In the genomic region with DNA sequence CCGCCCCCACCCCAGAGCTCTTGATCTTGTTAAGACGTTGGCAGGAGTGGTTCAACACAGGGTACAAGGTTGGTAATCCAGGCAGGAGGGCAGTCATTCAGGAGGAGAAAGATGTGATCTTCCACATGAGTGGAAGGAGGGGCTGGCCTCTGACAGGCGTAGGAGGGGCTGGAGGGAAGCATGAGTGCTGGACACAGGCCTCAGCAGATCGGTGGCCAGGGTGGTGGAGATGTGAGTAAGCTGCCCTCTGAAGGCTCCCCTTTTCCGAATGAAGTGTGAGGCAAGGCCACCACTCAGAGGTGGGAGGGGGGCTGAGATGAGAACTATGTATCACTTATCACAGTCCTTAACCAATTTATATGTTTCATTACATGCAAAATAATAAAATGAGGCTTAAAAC, we compare ENCODE assay signal across 20 cellular contexts.
A peak's percentile ranks its signal among the peaks of the same experiment; 100 is the strongest.
DNase-seq lines count a peak whose midpoint lies in the region; ATAC-seq, FAIRE-seq and TF ChIP-seq lines count a peak whose summit lies in the region.
"Had no signal": no experiment of that assay in that cellular context is flagged by ENCODE, and none has a peak within 500 bp of the region (broad histone marks: within the 10 kb centered on the region; RNA-seq: fewer than 3 reads in every experiment).

No MANE protein-coding gene starts in this region.

- no peak for TF ChIP-seq EP300 in K562 (IDR thresholded peaks at IDR 0.05; ENCODE audit: low read length)

- no peaks in the 10 kb centered on the region for H3K9me1 ChIP-seq in K562 (ENCODE audit: control insufficient read depth, insufficient read depth, low read length)

- H3K79me2 ChIP-seq in K562 (ENCODE audit: control insufficient read depth, insufficient read depth, low read length), result no peaks in the 10 kb centered on the region

- H3K4me2 ChIP-seq in K562 (ENCODE audit: insufficient read depth, low read length), result no peak overlapping the region
- H3K4me2 ChIP-seq: BLaER1 had no signal

- no peaks in the 10 kb centered on the region for H3K9me3 ChIP-seq in K562 (replicated peaks; ENCODE audit: control insufficient read depth, insufficient read depth, low read depth, low read length)
- no peaks in the 10 kb centered on the region for H3K9me3 ChIP-seq in tibial artery
- H3K9me3 ChIP-seq: BLaER1 had no signal

- no peak overlapping the region for H3K4me3 Mint-ChIP-seq in type B pancreatic cell
- H3K4me3 Mint-ChIP-seq in activated T-cell treated with anti-CD3 and anti-CD28 coated beads, Interleukin-2, amount 50 U/mL, for 4 hours, result no peak overlapping the region
- H3K4me3 Mint-ChIP-seq: CD14-positive monocyte; CD4-positive, alpha-beta memory T cell had no signal

- H3K4me1 Mint-ChIP-seq in type B pancreatic cell (ENCODE audit: unreplicated experiment), result no peaks in the 10 kb centered on the region
- H3K4me1 Mint-ChIP-seq in activated T-cell treated with anti-CD3 and anti-CD28 coated beads, Interleukin-2, amount 50 U/mL, for 4 hours (ENCODE audit: low read depth), result peaks cover 45% of the 10 kb centered on the region

- no TSS peak for BruUV-seq in K562 (replicated peaks; lab: Mats Ljungman, UMichigan)

- POLR2A ChIA-PET in K562 (lab: Yijun Ruan, JAX), result no interaction called here

- DNase-seq in activated CD8-positive, alpha-beta memory T cell treated with anti-CD3 and anti-CD28 coated beads for 24 hours, result peak; percentile 41
- DNase-seq in activated CD8-positive, alpha-beta memory T cell treated with anti-CD3 and anti-CD28 coated beads, Interleukin-2, amount 50 U/mL, for 48 hours, result no peak
- peak in 1 of 4 experiments; percentile 38 for DNase-seq in K562 (ENCODE audit: extremely low read depth in 1 of 4, low spot score in 3 of 4)
- DNase-seq in islet precursor cell, result peak; percentile 30
- peak; percentile 25 for DNase-seq in type B pancreatic cell (ENCODE audit: extremely low spot score, unreplicated experiment)
- no peak for DNase-seq in tibial artery
- no peak for DNase-seq in activated CD4-positive, alpha-beta T cell treated with anti-CD3 and anti-CD28 coated beads for 4 hours
- no peak for DNase-seq in activated T-cell treated with anti-CD3 and anti-CD28 coated beads, Interleukin-2, amount 50 U/mL, for 4 hours
- DNase-seq: 8988T; CD4-positive, alpha-beta memory T cell; DMS153; DMS79; GDM1; GOT3; H7 had no signal

- TF ChIP-seq RAD21 in K562 (CRISPR knock-in tag; conservative IDR thresholded peaks at IDR 0.05 in 1 of 2, IDR thresholded peaks at IDR 0.05 in 1 of 2), result no peak

- no peak for TF ChIP-seq POLR2A in K562 (conservative IDR thresholded peaks at IDR 0.05)

- H3K27me3 ChIP-seq in K562 (ENCODE audit: control insufficient read depth in 2 of 2, insufficient read depth in 2 of 2, low read length in 2 of 2), result no peaks in the 10 kb centered on the region
- H3K27me3 ChIP-seq in tibial artery, result no peaks in the 10 kb centered on the region
- H3K27me3 ChIP-seq: BLaER1 had no signal

- no peaks in the 10 kb centered on the region for H4K20me1 ChIP-seq in K562 (replicated peaks; ENCODE audit: control insufficient read depth, insufficient read depth, low read length)
- H4K20me1 ChIP-seq: BLaER1 had no signal

- CTCF ChIA-PET in K562 (lab: Yijun Ruan, JAX; ENCODE audit: low intra/inter-chr PET ratio), result no interaction called here

- no peaks in the 10 kb centered on the region for H3K36me3 Mint-ChIP-seq in type B pancreatic cell
- H3K36me3 Mint-ChIP-seq in activated T-cell treated with anti-CD3 and anti-CD28 coated beads, Interleukin-2, amount 50 U/mL, for 4 hours (ENCODE audit: insufficient read depth), result no peaks in the 10 kb centered on the region
- H3K36me3 Mint-ChIP-seq: CD14-positive monocyte had no signal

- peaks cover 14 to 20% of the 10 kb centered on the region in 2 experiments for H3K4me1 ChIP-seq in K562 (replicated peaks in 1 of 2; ENCODE audit: control insufficient read depth in 2 of 2, insufficient read depth in 2 of 2, low read length in 2 of 2)
- no peaks in the 10 kb centered on the region for H3K4me1 ChIP-seq in tibial artery

- peaks cover 3% of the 10 kb centered on the region for H3K27me3 Mint-ChIP-seq in type B pancreatic cell
- H3K27me3 Mint-ChIP-seq in activated T-cell treated with anti-CD3 and anti-CD28 coated beads, Interleukin-2, amount 50 U/mL, for 4 hours (ENCODE audit: low read depth), result peaks cover 2% of the 10 kb centered on the region

- H3K27ac ChIP-seq in K562 (ENCODE audit: extremely low read depth, low read depth, low read length) (no peak overlapping the region), tibial artery (no peak overlapping the region)
- H3K27ac ChIP-seq: BLaER1 had no signal

- 25% methylated on average over 5 of the region's 5 CpGs for WGBS in K562 (ENCODE audit: insufficient coverage, low coverage, missing lambda C conversion rate)

- no peak overlapping the region for H2AFZ ChIP-seq in K562 (ENCODE audit: low read depth, low read length)

- ATAC-seq in K562, result peak; percentile 55; the same call in 2 of the 3 replicates
- ATAC-seq in activated T-cell treated with anti-CD3 and anti-CD28 coated beads, Interleukin-2, amount 50 U/mL, for 4 hours, result no peak
- ATAC-seq: HepG2 had no signal

- no peaks in the 10 kb centered on the region for H3K9me3 Mint-ChIP-seq in type B pancreatic cell
- H3K9me3 Mint-ChIP-seq in activated T-cell treated with anti-CD3 and anti-CD28 coated beads, Interleukin-2, amount 50 U/mL, for 4 hours, result no peaks in the 10 kb centered on the region
- H3K9me3 Mint-ChIP-seq: CD4-positive, alpha-beta memory T cell had no signal

- intact Hi-C loops in K562 (cut with micrococcal nuclease) (no loop called here), tibial artery (cut with DNase I; ENCODE audit: low total_unique reads) (no loop called here)

- no peak for TF ChIP-seq CTCF in K562 (IDR thresholded peaks at IDR 0.05 in 2 of 3, conservative IDR thresholded peaks at IDR 0.05 in 1 of 3; ENCODE audit: insufficient read depth in 2 of 3, low read depth in 1 of 3, low read length in 3 of 3)
- no peak for TF ChIP-seq CTCF in type B pancreatic cell (conservative IDR thresholded peaks at IDR 0.05)
- TF ChIP-seq CTCF in tibial artery (IDR thresholded peaks at IDR 0.05), result no peak

- no peak overlapping the region for H3K4me3 ChIP-seq in K562
- no peak overlapping the region for H3K4me3 ChIP-seq in tibial artery
- H3K4me3 ChIP-seq: BLaER1 had no signal

- no peak overlapping the region for H3K27ac Mint-ChIP-seq in type B pancreatic cell

- no peak for FAIRE-seq in K562 (lab: Jason Lieb, UNC)
- FAIRE-seq: GM12892, GM18507, HepG2 had no signal

- in situ Hi-C loops in K562 (cut with MboI), result no loop called here

- H3K36me3 ChIP-seq in K562 (ENCODE audit: control insufficient read depth, insufficient read depth, low read length) (no peaks in the 10 kb centered on the region), tibial artery (no peaks in the 10 kb centered on the region)
- H3K36me3 ChIP-seq: BLaER1 had no signal

- H3K9ac ChIP-seq in K562 (ENCODE audit: insufficient read depth in 1 of 2, low read depth in 2 of 2, low read length in 2 of 2), result no peak overlapping the region
- H3K9ac ChIP-seq: BLaER1 had no signal

TF ChIP-seq in K562, 482 proteins besides CTCF, POLR2A, EP300 and RAD21:
- TF ChIP-seq ZNF668 (CRISPR knock-in tag; IDR thresholded peaks at IDR 0.05) (0 out of 2 replicates have a peak, but pooled peaks have one; percentile 13), PYGO2 (tag; IDR thresholded peaks at IDR 0.05) (no peak)

Comparison
In these comparisons a context has a peak if more than half of its experiments do, and no peak if none do; other contexts are left out.
1. DNase-seq: peak in activated CD8-positive, alpha-beta memory T cell treated with anti-CD3 and anti-CD28 coated beads for 24 hours (single experiment), islet precursor cell (single experiment) and type B pancreatic cell (single experiment); none in activated CD8-positive, alpha-beta memory T cell treated with anti-CD3 and anti-CD28 coated beads, Interleukin-2, amount 50 U/mL, for 48 hours (single experiment), tibial artery (0 of 2), activated CD4-positive, alpha-beta T cell treated with anti-CD3 and anti-CD28 coated beads for 4 hours (0 of 2) and activated T-cell treated with anti-CD3 and anti-CD28 coated beads, Interleukin-2, amount 50 U/mL, for 4 hours (single experiment).